ENCODE assay signal across 16 cellular contexts in genomic region chr12:678747-679712, GRCh38. TPM values are rescaled to one million over a fixed set of nuclear protein-coding genes. Genes with fewer than 3 reads are reported as not detected.
DNase-seq lines count a peak whose midpoint lies in the region; ATAC-seq and TF ChIP-seq lines count a peak whose summit lies in the region.
"Had no signal": no experiment of that assay in that cellular context is flagged by ENCODE, and none has a peak within 500 bp of the region (broad histone marks: within the 10 kb centered on the region; RNA-seq: fewer than 3 reads in every experiment).

No MANE protein-coding gene starts in this region.

- H3K27ac ChIP-seq in CD8-positive, alpha-beta memory T cell (ENCODE audit: low read depth, low read length): peak overlapping the region; percentile 35
- no peak overlapping the region for H3K27ac ChIP-seq in naive thymus-derived CD4-positive, alpha-beta T cell (ENCODE audit: low read depth, low read length)
- H3K27ac ChIP-seq in GM23248: no peak overlapping the region

- H3K4me1 ChIP-seq in CD8-positive, alpha-beta memory T cell (ENCODE audit: insufficient read depth, low read length): peaks cover 23% of the 10 kb centered on the region
- peaks cover 11 to 21% of the 10 kb centered on the region in 2 donors for H3K4me1 ChIP-seq in naive thymus-derived CD4-positive, alpha-beta T cell (ENCODE audit: control insufficient read depth in 2 of 2, insufficient read depth in 2 of 2, low read length in 2 of 2)
- H3K4me1 ChIP-seq in GM23248 (ENCODE audit: insufficient read depth): no peaks in the 10 kb centered on the region

- no peaks in the 10 kb centered on the region for H3K9me3 Mint-ChIP-seq in activated CD4-positive, alpha-beta memory T cell treated with anti-CD3 and anti-CD28 coated beads for 36 hours
- no peaks in the 10 kb centered on the region for H3K9me3 Mint-ChIP-seq in activated CD4-positive, alpha-beta memory T cell treated with anti-CD3 and anti-CD28 coated beads, Interleukin-2, amount 10 ng/mL, durations not matched to agents 7 days and 5 days
- no peaks in the 10 kb centered on the region for H3K9me3 Mint-ChIP-seq in CD8-positive, alpha-beta memory T cell
- no peaks in the 10 kb centered on the region for H3K9me3 Mint-ChIP-seq in naive thymus-derived CD4-positive, alpha-beta T cell
- no peaks in the 10 kb centered on the region for H3K9me3 Mint-ChIP-seq in progenitor cell of endocrine pancreas (ENCODE audit: low read depth)

- no peaks in the 10 kb centered on the region for H3K79me2 ChIP-seq in GM23248 (ENCODE audit: insufficient read depth)

- no peaks in the 10 kb centered on the region for H3K36me3 Mint-ChIP-seq in activated CD4-positive, alpha-beta memory T cell treated with anti-CD3 and anti-CD28 coated beads for 36 hours
- H3K36me3 Mint-ChIP-seq in activated CD4-positive, alpha-beta memory T cell treated with anti-CD3 and anti-CD28 coated beads, Interleukin-2, amount 10 ng/mL, durations not matched to agents 7 days and 5 days (ENCODE audit: low read depth): no peaks in the 10 kb centered on the region
- peaks cover 0 to 2% (median 0%) of the 10 kb centered on the region in 3 donors for H3K36me3 Mint-ChIP-seq in CD8-positive, alpha-beta memory T cell
- H3K36me3 Mint-ChIP-seq in T-helper 17 cell (ENCODE audit: low read depth): peaks cover 2% of the 10 kb centered on the region
- peaks cover 0 to 7% (median 0%) of the 10 kb centered on the region in 5 donors for H3K36me3 Mint-ChIP-seq in naive thymus-derived CD4-positive, alpha-beta T cell
- no peaks in the 10 kb centered on the region for H3K36me3 Mint-ChIP-seq in progenitor cell of endocrine pancreas (ENCODE audit: insufficient read depth)

- 83 to 88% methylated on average over 17 of the region's 17 CpGs for WGBS in GM23248 (ENCODE audit: low coverage in 1 of 2, low lambda C conversion rate in 2 of 2, missing lambda C conversion rate in 2 of 2), 2 experiments

- POLR2A ChIA-PET in activated CD4-positive, alpha-beta memory T cell treated with anti-CD3 and anti-CD28 coated beads for 36 hours (lab: Charles Lee): interaction anchor here (0.7 to 1.1 kb wide), 3 partner anchors 10 to 128 kb away, joined by 3 to 6 read pairs (median 3); no protein-coding TSS in a partner anchor
- POLR2A ChIA-PET in activated CD4-positive, alpha-beta memory T cell treated with anti-CD3 and anti-CD28 coated beads, Interleukin-2, amount 10 ng/mL, durations not matched to agents 7 days and 5 days (lab: Charles Lee): interaction anchor here (1.5 to 3.8 kb wide), 2 partner anchors 11 to 72 kb away, joined by 3 to 15 read pairs; no protein-coding TSS in a partner anchor
- POLR2A ChIA-PET in CD8-positive, alpha-beta memory T cell (lab: Charles Lee): interaction anchor here (0.6 kb wide), 1 partner anchor 100 kb away, joined by 3 read pairs; no protein-coding TSS in a partner anchor
- POLR2A ChIA-PET in naive thymus-derived CD4-positive, alpha-beta T cell (lab: Charles Lee): interaction anchor here (0.6 kb wide), 1 partner anchor 74 kb away, joined by 4 read pairs; no protein-coding TSS in a partner anchor

- in situ Hi-C loops in GM23248 (cut with MboI): no loop called here

- intact Hi-C loops in activated CD4-positive, alpha-beta memory T cell treated with anti-CD3 and anti-CD28 coated beads for 36 hours (cut with micrococcal nuclease): no loop called here
- intact Hi-C loops in naive thymus-derived CD4-positive, alpha-beta T cell (cut with micrococcal nuclease): no loop called here

- no peaks in the 10 kb centered on the region for H3K36me3 ChIP-seq in CD8-positive, alpha-beta memory T cell (ENCODE audit: insufficient read depth, low read length)
- H3K36me3 ChIP-seq in naive thymus-derived CD4-positive, alpha-beta T cell (ENCODE audit: control insufficient read depth in 2 of 3, insufficient read depth in 3 of 3, low read length in 3 of 3): no peaks in the 10 kb centered on the region
- H3K36me3 ChIP-seq in GM23248 (ENCODE audit: low read depth): no peaks in the 10 kb centered on the region

- H3K9me3 ChIP-seq in CD8-positive, alpha-beta memory T cell (ENCODE audit: low read length): no peaks in the 10 kb centered on the region
- no peaks in the 10 kb centered on the region for H3K9me3 ChIP-seq in T-helper 17 cell (ENCODE audit: control insufficient read depth, low read length, poor library complexity, severe bottlenecking)
- no peaks in the 10 kb centered on the region for H3K9me3 ChIP-seq in naive thymus-derived CD4-positive, alpha-beta T cell (ENCODE audit: control insufficient read depth in 2 of 3, low read length in 3 of 3)
- H3K9me3 ChIP-seq in GM23248 (ENCODE audit: low read depth): no peaks in the 10 kb centered on the region

- peak overlapping the region; percentile 2 for H3K27ac Mint-ChIP-seq in activated CD4-positive, alpha-beta memory T cell treated with anti-CD3 and anti-CD28 coated beads for 36 hours
- H3K27ac Mint-ChIP-seq in activated CD4-positive, alpha-beta memory T cell treated with anti-CD3 and anti-CD28 coated beads, Interleukin-2, amount 10 ng/mL, durations not matched to agents 7 days and 5 days: no peak overlapping the region
- H3K27ac Mint-ChIP-seq in CD8-positive, alpha-beta memory T cell: peak overlapping the region; percentile 61 to 92 (median 80)
- H3K27ac Mint-ChIP-seq in T-helper 17 cell (peak overlapping the region; percentile 88), progenitor cell of endocrine pancreas (no peak overlapping the region)
- H3K27ac Mint-ChIP-seq in naive thymus-derived CD4-positive, alpha-beta T cell: peak overlapping the region in 5 of 9 donors; percentile 14 to 59 (median 42)

- no peaks in the 10 kb centered on the region for H3K27me3 ChIP-seq in CD8-positive, alpha-beta memory T cell (ENCODE audit: insufficient read depth, low read length, poor library complexity, severe bottlenecking)
- H3K27me3 ChIP-seq in naive thymus-derived CD4-positive, alpha-beta T cell (ENCODE audit: control insufficient read depth in 2 of 2, insufficient read depth in 2 of 2, low read length in 2 of 2): no peaks in the 10 kb centered on the region
- no peaks in the 10 kb centered on the region for H3K27me3 ChIP-seq in GM23248 (replicated peaks; ENCODE audit: insufficient read depth)

- no peak overlapping the region for H2AFZ ChIP-seq in GM23248

- H3K27me3 Mint-ChIP-seq in activated CD4-positive, alpha-beta memory T cell treated with anti-CD3 and anti-CD28 coated beads for 36 hours: no peaks in the 10 kb centered on the region
- H3K27me3 Mint-ChIP-seq in activated CD4-positive, alpha-beta memory T cell treated with anti-CD3 and anti-CD28 coated beads, Interleukin-2, amount 10 ng/mL, durations not matched to agents 7 days and 5 days: no peaks in the 10 kb centered on the region
- no peaks in the 10 kb centered on the region for H3K27me3 Mint-ChIP-seq in CD8-positive, alpha-beta memory T cell
- H3K27me3 Mint-ChIP-seq in T-helper 17 cell (no peaks in the 10 kb centered on the region), progenitor cell of endocrine pancreas (peaks cover 2% of the 10 kb centered on the region)
- no peaks in the 10 kb centered on the region for H3K27me3 Mint-ChIP-seq in naive thymus-derived CD4-positive, alpha-beta T cell

- peaks cover 45% of the 10 kb centered on the region for H3K4me1 Mint-ChIP-seq in activated CD4-positive, alpha-beta memory T cell treated with anti-CD3 and anti-CD28 coated beads for 36 hours (ENCODE audit: low read depth)
- H3K4me1 Mint-ChIP-seq in activated CD4-positive, alpha-beta memory T cell treated with anti-CD3 and anti-CD28 coated beads, Interleukin-2, amount 10 ng/mL, durations not matched to agents 7 days and 5 days: peaks cover 53% of the 10 kb centered on the region
- peaks cover 46 to 76% (median 71%) of the 10 kb centered on the region in 3 donors for H3K4me1 Mint-ChIP-seq in CD8-positive, alpha-beta memory T cell
- peaks cover 18% of the 10 kb centered on the region for H3K4me1 Mint-ChIP-seq in T-helper 17 cell
- peaks cover 8 to 44% (median 35%) of the 10 kb centered on the region in 7 donors for H3K4me1 Mint-ChIP-seq in naive thymus-derived CD4-positive, alpha-beta T cell
- no peaks in the 10 kb centered on the region for H3K4me1 Mint-ChIP-seq in progenitor cell of endocrine pancreas (ENCODE audit: low read depth)

- H3K9me2 ChIP-seq in GM23248 (ENCODE audit: insufficient read depth): no peaks in the 10 kb centered on the region

- peak; percentile 48 for DNase-seq in activated CD4-positive, alpha-beta memory T cell treated with anti-CD3 and anti-CD28 coated beads for 36 hours
- no peak for DNase-seq in activated CD4-positive, alpha-beta memory T cell treated with anti-CD3 and anti-CD28 coated beads, Interleukin-2, amount 10 ng/mL, durations not matched to agents 7 days and 5 days
- no peak for DNase-seq in CD8-positive, alpha-beta memory T cell
- DNase-seq in T-helper 17 cell: no peak
- no peak for DNase-seq in naive thymus-derived CD4-positive, alpha-beta T cell
- no peak for DNase-seq in progenitor cell of endocrine pancreas (ENCODE audit: low spot score, unreplicated experiment)
- DNase-seq in GM23248: no peak
- DNase-seq: activated CD4-positive, CD25-positive, alpha-beta regulatory T cell; foreskin fibroblast; kidney glomerular epithelial cell; NCI-H1436; NCI-H2227 treated with DMSO at 0.1 percent for 48 hours; NK-92 treated with Interleukin-12 subunit alpha and Interleukin-12 subunit beta, amount 100 ng/mL, for 24 hours; retina had no signal

- no peak overlapping the region for H3K9ac ChIP-seq in GM23248

- H3K4me2 ChIP-seq in GM23248 (ENCODE audit: unreplicated experiment): no peak overlapping the region

- no peak overlapping the region for H3K4me3 Mint-ChIP-seq in activated CD4-positive, alpha-beta memory T cell treated with anti-CD3 and anti-CD28 coated beads for 36 hours
- no peak overlapping the region for H3K4me3 Mint-ChIP-seq in activated CD4-positive, alpha-beta memory T cell treated with anti-CD3 and anti-CD28 coated beads, Interleukin-2, amount 10 ng/mL, durations not matched to agents 7 days and 5 days
- H3K4me3 Mint-ChIP-seq in CD8-positive, alpha-beta memory T cell: peak overlapping the region in 6 of 7 donors; percentile 20 to 76 (median 54)
- H3K4me3 Mint-ChIP-seq in T-helper 17 cell (no peak overlapping the region), progenitor cell of endocrine pancreas (ENCODE audit: low read depth) (no peak overlapping the region)
- no peak overlapping the region for H3K4me3 Mint-ChIP-seq in naive thymus-derived CD4-positive, alpha-beta T cell

- H4K20me1 ChIP-seq in GM23248 (ENCODE audit: insufficient read depth): no peaks in the 10 kb centered on the region

- no peak overlapping the region for H3K4me3 ChIP-seq in CD8-positive, alpha-beta memory T cell (ENCODE audit: low read length)
- H3K4me3 ChIP-seq in naive thymus-derived CD4-positive, alpha-beta T cell (ENCODE audit: low read length): no peak overlapping the region
- no peak overlapping the region for H3K4me3 ChIP-seq in GM23248

- no peaks in the 10 kb centered on the region for H3F3A ChIP-seq in GM23248 (ENCODE audit: insufficient read depth)

- no peak for TF ChIP-seq CTCF in progenitor cell of endocrine pancreas (IDR thresholded peaks at IDR 0.05; ENCODE audit: unreplicated experiment)

- ATAC-seq in T-helper 17 cell: no peak
- ATAC-seq in naive thymus-derived CD4-positive, alpha-beta T cell: no peak
- no peak for ATAC-seq in GM21786 (IDR thresholded peaks at IDR 0.05; ENCODE audit: unreplicated experiment)

- CTCF ChIA-PET in activated CD4-positive, alpha-beta memory T cell treated with anti-CD3 and anti-CD28 coated beads for 36 hours (lab: Charles Lee): no interaction called here
- CTCF ChIA-PET in activated CD4-positive, alpha-beta memory T cell treated with anti-CD3 and anti-CD28 coated beads, Interleukin-2, amount 10 ng/mL, durations not matched to agents 7 days and 5 days (lab: Charles Lee): interaction anchor here (0.8 to 1.4 kb wide), 2 partner anchors 72 to 103 kb away, joined by 3 to 4 read pairs; no protein-coding TSS in a partner anchor
- CTCF ChIA-PET in CD8-positive, alpha-beta memory T cell (lab: Charles Lee): interaction anchor here (1.0 kb wide), 1 partner anchor 65 kb away, joined by 3 read pairs; no protein-coding TSS in a partner anchor
- CTCF ChIA-PET in naive thymus-derived CD4-positive, alpha-beta T cell (lab: Charles Lee): no interaction called here

RNA-seq across cellular contexts. Expression of gene NINJ2, which starts 15.8 kb away (rescaled TPM):
- 1 to 10 TPM; 5.1 to 7.5 TPM for total RNA-seq in activated CD4-positive, alpha-beta memory T cell treated with anti-CD3 and anti-CD28 coated beads for 36 hours
- total RNA-seq in activated CD4-positive, alpha-beta memory T cell treated with anti-CD3 and anti-CD28 coated beads, Interleukin-2, amount 10 ng/mL, durations not matched to agents 7 days and 5 days: 10 to 100 TPM; 13.1 to 13.5 TPM
- total RNA-seq in CD8-positive, alpha-beta memory T cell: 1 to 10 TPM; 3.3 to 4.2 TPM
- 47.1 TPM for polyA plus RNA-seq in CD8-positive, alpha-beta memory T cell
- total RNA-seq in T-helper 17 cell (1 to 10 TPM; 6.1 to 6.3 TPM), progenitor cell of endocrine pancreas (3.0 and 4.0 TPM in 2 replicates)
- 10 to 100 TPM in 1 of 5 experiments, 1 to 10 TPM in 3, under 1 TPM in 1; 0.84 to 11.2 (median 2.1) TPM for total RNA-seq in naive thymus-derived CD4-positive, alpha-beta T cell
- polyA plus RNA-seq in naive thymus-derived CD4-positive, alpha-beta T cell: 10 to 100 TPM in 1 of 2 donors, 1 to 10 TPM in 1; 8.8 to 10.0 TPM
- 5.2 and 5.9 TPM in 2 replicates for total RNA-seq in GM23248 (2014; rRNA removed; shearing (Covaris generic))
- polyA plus RNA-seq in GM23248 (2016; fragmentation: Nextera tagmentation; extraction: Ambion mirVana): 4.9 and 6.4 TPM in 2 replicates
- total RNA-seq: astrocyte had no signal

Comparison
In these comparisons a context has a peak if more than half of its experiments do, and no peak if none do; other contexts are left out.
1. H3K27ac Mint-ChIP-seq: peak in activated CD4-positive, alpha-beta memory T cell treated with anti-CD3 and anti-CD28 coated beads for 36 hours (single experiment), CD8-positive, alpha-beta memory T cell (8 of 8), T-helper 17 cell (single experiment) and naive thymus-derived CD4-positive, alpha-beta T cell (5 of 9); none in activated CD4-positive, alpha-beta memory T cell treated with anti-CD3 and anti-CD28 coated beads, Interleukin-2, amount 10 ng/mL, durations not matched to agents 7 days and 5 days (single experiment) and progenitor cell of endocrine pancreas (single experiment).
2. CTCF ChIA-PET loops: an anchor here in activated CD4-positive, alpha-beta memory T cell treated with anti-CD3 and anti-CD28 coated beads, Interleukin-2, amount 10 ng/mL, durations not matched to agents 7 days and 5 days (0.8 to 1.4 kb wide) and CD8-positive, alpha-beta memory T cell (1.0 kb wide); none called in activated CD4-positive, alpha-beta memory T cell treated with anti-CD3 and anti-CD28 coated beads for 36 hours and naive thymus-derived CD4-positive, alpha-beta T cell.
3. H3K4me3 Mint-ChIP-seq: peak in CD8-positive, alpha-beta memory T cell (6 of 7); none in activated CD4-positive, alpha-beta memory T cell treated with anti-CD3 and anti-CD28 coated beads for 36 hours (single experiment), activated CD4-positive, alpha-beta memory T cell treated with anti-CD3 and anti-CD28 coated beads, Interleukin-2, amount 10 ng/mL, durations not matched to agents 7 days and 5 days (single experiment), T-helper 17 cell (single experiment), naive thymus-derived CD4-positive, alpha-beta T cell (0 of 10) and progenitor cell of endocrine pancreas (single experiment).